Comparison of ENCODE assay signal across 21 cellular contexts in genomic region chr3:150091626-150092025, GRCh38.
"Had no signal": no experiment of that assay in that cellular context is flagged by ENCODE, and none has a peak within 500 bp of the region (broad histone marks: within the 10 kb centered on the region; RNA-seq: fewer than 3 reads in every experiment).

No MANE protein-coding gene starts in this region.

- H3K27ac ChIP-seq: adrenal gland, SJSA1 had no signal

- H3K9me3 ChIP-seq: adrenal gland, SJSA1 had no signal

- ATAC-seq: activated CD4-positive, CD25-positive, alpha-beta regulatory T cell treated with anti-CD3 and anti-CD28 coated beads, Interleukin-2, amount 50 U/mL, for 24 hours; activated CD8-positive, alpha-beta T cell treated with anti-CD3 and anti-CD28 coated beads for 36 hours had no signal

- H3K4me1 ChIP-seq: adrenal gland had no signal

- H3K4me3 ChIP-seq: adrenal gland, SJSA1 had no signal

- H3K36me3 ChIP-seq: adrenal gland, SJSA1 had no signal

- H3K27me3 ChIP-seq: SJSA1 had no signal

- DNase-seq: activated CD4-positive, alpha-beta T cell treated with anti-CD3 and anti-CD28 coated beads for 4 hours; activated CD8-positive, alpha-beta memory T cell treated with anti-CD3 and anti-CD28 coated beads, Interleukin-2, amount 50 U/mL, for 48 hours; activated CD8-positive, alpha-beta T cell treated with anti-CD3 and anti-CD28 coated beads for 36 hours; activated naive CD4-positive, alpha-beta T cell treated with anti-CD3 and anti-CD28 coated beads, Interleukin-2, amount 50 U/mL, for 16 hours; activated naive CD8-positive, alpha-beta T cell treated with anti-CD3 and anti-CD28 coated beads, Interleukin-2, amount 10 ng/mL, durations not matched to agents 7 days and 5 days; activated T-cell treated with anti-CD3 and anti-CD28 coated beads, Interleukin-2, amount 50 U/mL, for 1 hour; adrenal gland; anterior cingulate cortex; cerebellar nuclear complex; MM.1S; NCI-H1105; NCI-H1436; NCI-H187 treated with DMSO at 0.1 percent for 48 hours; NCI-H2081 treated with DMSO at 0.1 percent for 48 hours; NCI-H226; NCI-H526; NCI-H82; NK-92 treated with Interleukin-12 subunit alpha and Interleukin-12 subunit beta, amount 100 ng/mL, for 24 hours; SHP77 had no signal
